Comparison of ENCODE assay signal across 26 cellular contexts in the genomic region with DNA sequence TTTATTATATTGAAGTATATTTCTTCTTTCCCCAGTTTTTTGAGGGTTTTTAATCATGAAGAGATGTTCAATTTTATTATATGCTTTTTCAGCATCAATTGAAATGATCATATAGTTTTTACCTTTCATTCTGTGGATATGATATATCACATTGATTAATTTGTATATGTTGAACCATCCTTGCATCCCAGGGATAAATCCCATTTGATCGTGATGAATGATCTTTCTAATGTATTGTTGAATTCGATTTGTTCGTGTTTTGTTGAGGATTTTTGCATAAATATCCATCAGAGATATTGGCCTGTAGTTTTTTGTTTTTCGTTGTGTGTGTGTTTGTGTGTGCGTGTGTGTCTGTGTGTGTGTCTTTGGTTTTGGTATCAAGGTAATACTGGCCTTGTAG.
"Had no signal": no experiment of that assay in that cellular context is flagged by ENCODE, and none has a peak within 500 bp of the region (broad histone marks: within the 10 kb centered on the region; RNA-seq: fewer than 3 reads in every experiment).

No MANE protein-coding gene starts in this region.

- DNase-seq: colonic mucosa; cortex of kidney; dermis blood vessel endothelial cell; dorsolateral prefrontal cortex; effector CD4-positive, alpha-beta T cell; effector CD8-positive, alpha-beta T cell; effector memory CD4-positive, alpha-beta T cell; effector memory CD8-positive, alpha-beta T cell; endodermal cell; erythroblast; esophagus squamous epithelium; foreskin fibroblast; foreskin keratinocyte; foreskin melanocyte; gastrocnemius medialis; glutamatergic neuron; head of caudate nucleus; heart left ventricle; heart right ventricle had no signal

- FAIRE-seq: endometrium, endothelial cell of umbilical vein had no signal

- H3K4me3 ChIP-seq: colonic mucosa, coronary artery, dorsolateral prefrontal cortex, esophagus muscularis mucosa, esophagus squamous epithelium, gastrocnemius medialis, gastroesophageal sphincter, heart left ventricle, heart right ventricle had no signal

- H3K27me3 ChIP-seq: colonic mucosa, esophagus muscularis mucosa, esophagus squamous epithelium, foreskin keratinocyte, gastrocnemius medialis, gastroesophageal sphincter, heart left ventricle, heart right ventricle had no signal

- ATAC-seq: effector memory CD8-positive, alpha-beta T cell; esophagus mucosa; foreskin keratinocyte; gastrocnemius medialis; gastroesophageal sphincter; heart left ventricle; heart right ventricle had no signal

- H3K4me1 ChIP-seq: colonic mucosa, esophagus muscularis mucosa, esophagus squamous epithelium, foreskin keratinocyte, gastrocnemius medialis, gastroesophageal sphincter had no signal

- H3K9me3 ChIP-seq: gastrocnemius medialis had no signal

- H3K27ac ChIP-seq: colonic mucosa, coronary artery, dorsolateral prefrontal cortex, epithelial cell of prostate, esophagus muscularis mucosa, esophagus squamous epithelium, foreskin keratinocyte, gastrocnemius medialis, gastroesophageal sphincter, heart left ventricle, heart right ventricle had no signal

- H3K36me3 ChIP-seq: colonic mucosa, esophagus muscularis mucosa, esophagus squamous epithelium, gastrocnemius medialis, gastroesophageal sphincter, heart left ventricle had no signal
